Comparison of ENCODE assay signal across 16 cellular contexts in genomic region chr12:13428538-13429265, GRCh38.
DNase-seq lines count a peak whose midpoint lies in the region; ATAC-seq, FAIRE-seq and TF ChIP-seq lines count a peak whose summit lies in the region.
"Had no signal": no experiment of that assay in that cellular context is flagged by ENCODE, and none has a peak within 500 bp of the region (broad histone marks: within the 10 kb centered on the region; RNA-seq: fewer than 3 reads in every experiment).

No MANE protein-coding gene starts in this region.

- no peak for ATAC-seq in Right ventricle myocardium superior (ENCODE audit: poor library complexity)

- no peak overlapping the region for H3K4me2 ChIP-seq in astrocyte (ENCODE audit: low read length)

- H3K4me1 Mint-ChIP-seq in astrocyte (ENCODE audit: low read depth, unreplicated experiment), result peaks cover 27% of the 10 kb centered on the region
- no peaks in the 10 kb centered on the region for H3K4me1 Mint-ChIP-seq in nephron

- no peak overlapping the region for H2AFZ ChIP-seq in astrocyte (ENCODE audit: low read depth, low read length)

- H3K27me3 Mint-ChIP-seq in astrocyte (ENCODE audit: low read depth, unreplicated experiment) (no peaks in the 10 kb centered on the region), nephron (ENCODE audit: low read depth) (no peaks in the 10 kb centered on the region)

- H4K20me1 ChIP-seq in astrocyte (ENCODE audit: insufficient read depth, low read length), result no peaks in the 10 kb centered on the region

- intact Hi-C loops in Right ventricle myocardium superior (cut with DNase I), result no loop called here

- H3K9me3 Mint-ChIP-seq in astrocyte (ENCODE audit: unreplicated experiment) (peaks cover 10% of the 10 kb centered on the region), nephron (peaks cover 16% of the 10 kb centered on the region)

- no peaks in the 10 kb centered on the region for H3K36me3 Mint-ChIP-seq in astrocyte (ENCODE audit: low read depth, unreplicated experiment)
- H3K36me3 Mint-ChIP-seq in nephron (ENCODE audit: low read depth), result no peaks in the 10 kb centered on the region

- DNase-seq in DMS153 (lab: John Stamatoyannopoulos, UW) (peak; percentile 6), NCI-H1105 (lab: John Stamatoyannopoulos, UW) (peak; percentile 35), astrocyte (ENCODE audit: low read depth) (peak; percentile 3), HEK293T (ENCODE audit: extremely low spot score) (no peak), RWPE1 (ENCODE audit: low spot score) (no peak), NCI-H2171 (lab: John Stamatoyannopoulos, UW) (no peak), Right ventricle myocardium superior (no peak)
- DNase-seq: activated CD4-positive, alpha-beta T cell treated with anti-CD3 and anti-CD28 coated beads for 4 hours; activated CD8-positive, alpha-beta memory T cell treated with anti-CD3 and anti-CD28 coated beads, Interleukin-2, amount 50 U/mL, for 48 hours; activated gamma-delta T cell treated with Interleukin-2 at 50 U/mL for 16 hours; endodermal cell; KBM-7; NCI-H510A treated with DMSO at 0.1 percent for 48 hours; T-helper 9 cell had no signal

- no peak for FAIRE-seq in astrocyte (lab: Jason Lieb, UNC)

- H3K27ac Mint-ChIP-seq in astrocyte (ENCODE audit: unreplicated experiment), result no peak overlapping the region
- H3K27ac Mint-ChIP-seq in nephron, result peak overlapping the region; percentile 8 to 72 (median 22)
- H3K27ac Mint-ChIP-seq: endodermal cell had no signal

- H3K9ac ChIP-seq in astrocyte (ENCODE audit: low read length), result no peak overlapping the region

- no peaks in the 10 kb centered on the region for H3K27me3 ChIP-seq in astrocyte (ENCODE audit: insufficient read depth, low read length)
- H3K27me3 ChIP-seq: neutrophil had no signal

- H3K4me3 ChIP-seq in astrocyte (ENCODE audit: insufficient read depth, low read depth, low read length), result no peak overlapping the region

- peaks cover 3% of the 10 kb centered on the region for H3K9me3 ChIP-seq in astrocyte (ENCODE audit: insufficient read depth, low read depth, low read length)
- H3K9me3 ChIP-seq: neutrophil had no signal

- no peaks in the 10 kb centered on the region for H3K36me3 ChIP-seq in astrocyte (ENCODE audit: insufficient read depth, low read length)
- H3K36me3 ChIP-seq: neutrophil had no signal

- H3K27ac ChIP-seq in astrocyte (ENCODE audit: low read depth, low read length), result no peak overlapping the region
- H3K27ac ChIP-seq in RWPE1, result no peak overlapping the region
- H3K27ac ChIP-seq: neutrophil had no signal

- H3K4me1 ChIP-seq in astrocyte (ENCODE audit: insufficient read depth, low read length), result peaks cover 4% of the 10 kb centered on the region

- CTCF ChIA-PET in HEK293T (lab: Yijun Ruan, JAX), result no interaction called here
- CTCF ChIA-PET in RWPE1 (lab: Yijun Ruan, JAX), result interaction anchor here (0.6 kb wide), 1 partner anchor 130 kb away, joined by 3 read pairs; no protein-coding TSS in a partner anchor

- H3K4me3 Mint-ChIP-seq in astrocyte (ENCODE audit: unreplicated experiment) (no peak overlapping the region), nephron (no peak overlapping the region)
- H3K4me3 Mint-ChIP-seq: endodermal cell had no signal

- TF ChIP-seq CTCF in astrocyte (IDR thresholded peaks at IDR 0.05; ENCODE audit: insufficient read depth, low read depth, low read length), result no peak
- no peak for TF ChIP-seq CTCF in nephron (IDR thresholded peaks at IDR 0.05; ENCODE audit: unreplicated experiment in 3 of 3)
- TF ChIP-seq CTCF in RWPE1 (conservative IDR thresholded peaks at IDR 0.05; ENCODE audit: low read depth), result no peak

- no peaks in the 10 kb centered on the region for H3K79me2 ChIP-seq in astrocyte (ENCODE audit: insufficient read depth, low read length)

- POLR2A ChIA-PET in HEK293T (lab: Yijun Ruan, JAX) (no interaction called here), RWPE1 (lab: Yijun Ruan, JAX; ENCODE audit: low non-redundant PET) (no interaction called here)

TF ChIP-seq in HEK293T, 16 proteins besides CTCF, POLR2A, EP300 and RAD21:
- TF ChIP-seq CTBP1 (IDR thresholded peaks at IDR 0.05; ENCODE audit: borderline replicate concordance), result no peak

Comparison
In these comparisons a context has a peak if more than half of its experiments do, and no peak if none do; other contexts are left out.
1. DNase-seq: peak in DMS153 (single experiment), NCI-H1105 (single experiment) and astrocyte (single experiment); none in HEK293T (single experiment), RWPE1 (single experiment), NCI-H2171 (single experiment) and Right ventricle myocardium superior (single experiment).